ENCODE assay signal across 17 cellular contexts in genomic region chr12:47981496-47982260, GRCh38. TPM values are rescaled to one million over a fixed set of nuclear protein-coding genes. Genes with fewer than 3 reads are reported as not detected.
DNase-seq lines count a peak whose midpoint lies in the region; ATAC-seq and TF ChIP-seq lines count a peak whose summit lies in the region.
"Had no signal": no experiment of that assay in that cellular context is flagged by ENCODE, and none has a peak within 500 bp of the region (broad histone marks: within the 10 kb centered on the region; RNA-seq: fewer than 3 reads in every experiment).

No MANE protein-coding gene starts in this region.

- H4K20me1 ChIP-seq in MM.1S (ENCODE audit: insufficient read depth, low read length) = no peaks in the 10 kb centered on the region

- H3K9me3 Mint-ChIP-seq in chondrocyte (ENCODE audit: low read depth) = no peaks in the 10 kb centered on the region
- H3K9me3 Mint-ChIP-seq: CD14-positive monocyte had no signal

- TF ChIP-seq CTCF in MM.1S (IDR thresholded peaks at IDR 0.05; ENCODE audit: low read length) (no peak), chondrocyte (IDR thresholded peaks at IDR 0.05) (no peak), lower lobe of right lung (IDR thresholded peaks at IDR 0.05) (no peak), transverse colon (IDR thresholded peaks at IDR 0.05) (no peak), ascending aorta (IDR thresholded peaks at IDR 0.05) (no peak)

- in situ Hi-C loops in transverse colon (cut with MboI; ENCODE audit: low pct_ligation_motif_present in 1 of 4, low pct_unique_long_range_greater_than_20kb in 1 of 4, low sequenced_read_pairs in 3 of 4) = no loop called here

- peak; percentile 20 to 51 for ATAC-seq in lower lobe of right lung

- DNase-seq in MM.1S = no peak
- peak; percentile 75 for DNase-seq in chondrocyte (ENCODE audit: low spot score)
- no peak for DNase-seq in lower lobe of right lung
- peak; percentile 54 for DNase-seq in transverse colon
- DNase-seq in ascending aorta (ENCODE audit: low spot score in 2 of 2) = no peak
- no peak for DNase-seq in inferior parietal cortex (ENCODE audit: extremely low spot score)
- DNase-seq in activated CD8-positive, alpha-beta memory T cell treated with anti-CD3 and anti-CD28 coated beads, Interleukin-2, amount 50 U/mL, for 4 hours = no peak
- DNase-seq: DMS 273 treated with DMSO at 0.1 percent for 48 hours; DND-41; NCI-H187; NCI-H2171; NCI-H446 treated with DMSO at 0.1 percent for 48 hours; NCI-H69; NK-92 treated with Interleukin-12 subunit alpha and Interleukin-12 subunit beta, amount 100 ng/mL, for 24 hours; Right ventricle myocardium superior had no signal

- WGBS in transverse colon (ENCODE audit: low coverage in 1 of 2), 2 donors = 60% methylated on average over 20 of the region's 20 CpGs; no CpG with 5 or more reads in 1 of the 2 donors

- TF ChIP-seq EP300 in transverse colon (IDR thresholded peaks at IDR 0.05; ENCODE audit: low read depth) = no peak

- no peaks in the 10 kb centered on the region for H3K9me2 ChIP-seq in MM.1S (replicated peaks; ENCODE audit: insufficient read depth, low read length)

- no peaks in the 10 kb centered on the region for H3K79me2 ChIP-seq in MM.1S (ENCODE audit: low read length)

- H3K27ac Mint-ChIP-seq in chondrocyte (ENCODE audit: unreplicated experiment) = no peak overlapping the region
- H3K27ac Mint-ChIP-seq: CD14-positive monocyte had no signal

- no peaks in the 10 kb centered on the region for H3K36me3 ChIP-seq in MM.1S (replicated peaks; ENCODE audit: insufficient read depth, low read length)
- H3K36me3 ChIP-seq in lower lobe of right lung = no peaks in the 10 kb centered on the region
- H3K36me3 ChIP-seq in transverse colon = no peaks in the 10 kb centered on the region
- H3K36me3 ChIP-seq in ascending aorta = no peaks in the 10 kb centered on the region

- H3F3A ChIP-seq in MM.1S (ENCODE audit: insufficient read depth, low read length) = no peaks in the 10 kb centered on the region

- H3K9ac ChIP-seq in MM.1S (ENCODE audit: low read length) = peak overlapping the region; percentile 12; the same call in 1 of the 2 replicates

- H3K4me1 ChIP-seq in MM.1S (ENCODE audit: low read length) (peaks cover 17% of the 10 kb centered on the region), lower lobe of right lung (no peaks in the 10 kb centered on the region), transverse colon (peaks cover 0 to 7% (median 2%) of the 10 kb centered on the region in 4 donors), ascending aorta (no peaks in the 10 kb centered on the region)

- H3K4me1 Mint-ChIP-seq in chondrocyte (ENCODE audit: low read depth) = no peaks in the 10 kb centered on the region
- H3K4me1 Mint-ChIP-seq: CD14-positive monocyte had no signal

- H3K27me3 ChIP-seq in MM.1S (replicated peaks; ENCODE audit: insufficient read depth, low read length) = no peaks in the 10 kb centered on the region
- peaks cover 6% of the 10 kb centered on the region for H3K27me3 ChIP-seq in lower lobe of right lung (ENCODE audit: low read depth)
- H3K27me3 ChIP-seq in transverse colon = peaks cover 3% of the 10 kb centered on the region
- H3K27me3 ChIP-seq in ascending aorta = no peaks in the 10 kb centered on the region

- no peak for TF ChIP-seq POLR2A in transverse colon (IDR thresholded peaks at IDR 0.05)

- no peaks in the 10 kb centered on the region for H3K36me3 Mint-ChIP-seq in chondrocyte (ENCODE audit: low read depth)
- H3K36me3 Mint-ChIP-seq: CD14-positive monocyte had no signal

- H3K4me3 Mint-ChIP-seq in chondrocyte (ENCODE audit: unreplicated experiment) = no peak overlapping the region
- H3K4me3 Mint-ChIP-seq: CD14-positive monocyte had no signal

- intact Hi-C loops in lower lobe of right lung (cut with DNase I) = no loop called here
- intact Hi-C loops in transverse colon (cut with DNase I; ENCODE audit: low total_unique reads) = no loop called here
- intact Hi-C loops in ascending aorta (cut with DNase I) = no loop called here

- 0 out of 2 replicates have a peak overlapping the region, but pooled peaks have one; percentile 53 for H2AFZ ChIP-seq in MM.1S (ENCODE audit: low read length)

- H3K27ac ChIP-seq in MM.1S (ENCODE audit: low read length) (no peak overlapping the region; the same call in 1 of the 2 replicates), lower lobe of right lung (no peak overlapping the region), transverse colon (no peak overlapping the region), ascending aorta (no peak overlapping the region)
- H3K27ac ChIP-seq: SK-N-MC had no signal

- H3K9me3 ChIP-seq in MM.1S (replicated peaks; ENCODE audit: insufficient read depth, low read length) (no peaks in the 10 kb centered on the region), lower lobe of right lung (no peaks in the 10 kb centered on the region), transverse colon (no peaks in the 10 kb centered on the region), ascending aorta (no peaks in the 10 kb centered on the region)

- peaks cover 5% of the 10 kb centered on the region for H3K27me3 Mint-ChIP-seq in chondrocyte (ENCODE audit: low read depth)

- H3K4me3 ChIP-seq in MM.1S (ENCODE audit: low read length) (no peak overlapping the region), lower lobe of right lung (no peak overlapping the region), transverse colon (no peak overlapping the region), ascending aorta (no peak overlapping the region)
- H3K4me3 ChIP-seq: SK-N-MC had no signal

- H3K4me2 ChIP-seq in MM.1S (ENCODE audit: low read depth, low read length) = peak overlapping the region; percentile 73

RNA-seq across cellular contexts. Expression of gene TMEM106C, which starts 18.3 kb away (rescaled TPM):
- total RNA-seq in chondrocyte (54.3 to 60.1 TPM (median 54.8 TPM) in 3 replicates), lower lobe of right lung (39.3 TPM), transverse colon (100 to 1,000 TPM in 2 of 4 donors, 10 to 100 TPM in 2; 51.9 to 258 (median 113) TPM), ascending aorta (120 TPM)

RNA-seq across cellular contexts. Expression of gene COL2A1, which starts 22.6 kb away (rescaled TPM):
- total RNA-seq in chondrocyte = 2.0 to 47.7 TPM (median 35.6 TPM) in 3 replicates
- total RNA-seq in lower lobe of right lung = not detected
- 1 to 10 TPM in 2 of 4 donors, under 1 TPM in 2; 0.16 to 4.2 (median 1.9) TPM for total RNA-seq in transverse colon
- total RNA-seq in ascending aorta = not detected
- total RNA-seq: Right ventricle myocardium superior had no signal

Comparison
In these comparisons a context has a peak if more than half of its experiments do, and no peak if none do; other contexts are left out.
1. DNase-seq: peak in chondrocyte (single experiment) and transverse colon (single experiment); none in MM.1S (single experiment), lower lobe of right lung (single experiment), ascending aorta (0 of 2), inferior parietal cortex (single experiment) and activated CD8-positive, alpha-beta memory T cell treated with anti-CD3 and anti-CD28 coated beads, Interleukin-2, amount 50 U/mL, for 4 hours (single experiment).